8 cellular contexts compared by ENCODE assay signal in genomic region chr2:142695350-142696257, GRCh38.
DNase-seq lines count a peak whose midpoint lies in the region; ATAC-seq, FAIRE-seq and TF ChIP-seq lines count a peak whose summit lies in the region.
"Not testable (repeated sequence)": the region's sequence is repeated elsewhere in the genome, so short reads cannot be mapped to it uniquely, and the experiment has no call there.

No MANE protein-coding gene starts in this region.

- not testable (repeated sequence) for H3K79me2 ChIP-seq in GM12878 (ENCODE audit: control insufficient read depth, insufficient read depth, low read length); hepatocyte; neural progenitor cell (ENCODE audit: low read depth)

- POLR2A ChIA-PET in GM12878 (lab: Charles Lee): not testable (repeated sequence)

- not testable (repeated sequence) for H3K27ac ChIP-seq in GM12878 (ENCODE audit: control insufficient read depth, insufficient read depth); neural progenitor cell
- peak overlapping the region; percentile 28 for H3K27ac ChIP-seq in hepatocyte

- CTCF ChIA-PET in GM12878 (lab: Yijun Ruan, JAX): not testable (repeated sequence)

- not testable (repeated sequence) for H3K4me3 Mint-ChIP-seq in neural progenitor cell

- not testable (repeated sequence) for H3K9ac ChIP-seq in GM12878 (ENCODE audit: control insufficient read depth, insufficient read depth, low read length); neural progenitor cell

- peak overlapping the region; percentile 17; the same call in 1 of the 2 replicates for H2AFZ ChIP-seq in GM12878 (ENCODE audit: control insufficient read depth, low read depth, low read length)
- peak overlapping the region; percentile 38 for H2AFZ ChIP-seq in hepatocyte
- peak overlapping the region; percentile 26 for H2AFZ ChIP-seq in neural progenitor cell (replicated peaks)

- not testable (repeated sequence) for TF ChIP-seq EP300 in GM12878 (IDR thresholded peaks at IDR 0.05; ENCODE audit: borderline replicate concordance in 1 of 2, control insufficient read depth in 1 of 2, low read depth in 2 of 2, low read length in 2 of 2)

- peaks cover 11% of the 10 kb centered on the region for H3K4me1 Mint-ChIP-seq in neural progenitor cell

- peak; percentile 32; the same call in 2 of the 3 replicates for ATAC-seq in GM12878

- not testable (repeated sequence) for TF ChIP-seq RAD21 in GM12878 (IDR thresholded peaks at IDR 0.05; ENCODE audit: insufficient read depth, low read depth, low read length)

- 29% methylated on average over 11 of the region's 11 CpGs for WGBS in GM12878 (ENCODE audit: insufficient coverage, insufficient replicate concordance, low lambda C conversion rate, missing lambda C conversion rate)
- whole genome bisulfite sequencing in hepatocyte (ENCODE audit: low lambda C conversion rate, missing lambda C conversion rate): 22% methylated on average over 11 of the region's 11 CpGs

- H3K4me1 ChIP-seq in GM12878 (ENCODE audit: control insufficient read depth, insufficient read depth, low read length); neural progenitor cell: not testable (repeated sequence)
- peaks cover 19% of the 10 kb centered on the region for H3K4me1 ChIP-seq in hepatocyte (ENCODE audit: insufficient read depth)

- not testable (repeated sequence) for BruUV-seq in GM12878 (replicated peaks; lab: Mats Ljungman, UMichigan)

- TF ChIP-seq POLR2A in GM12878 (IDR thresholded peaks at IDR 0.05; ENCODE audit: low read depth, low read length): not testable (repeated sequence)

- SMC1A ChIA-PET in GM12878 (lab: Charles Lee; ENCODE audit: uncharacterized antibody, unreplicated experiment): interaction anchor here (0.7 kb wide), 1 partner anchor 49 kb away, joined by 3 read pairs; no protein-coding TSS in a partner anchor

- intact Hi-C loops in GM12878 (cut with micrococcal nuclease; ENCODE audit: unreplicated experiment): not testable (repeated sequence)

- H3K36me3 Mint-ChIP-seq in neural progenitor cell: not testable (repeated sequence)

- RAD21 ChIA-PET in GM12878 (lab: Charles Lee; ENCODE audit: unreplicated experiment): not testable (repeated sequence)

- H3K4me3 ChIP-seq in GM12878, hepatocyte, neural progenitor cell: not testable (repeated sequence)

- H3K36me3 ChIP-seq in GM12878 (ENCODE audit: control insufficient read depth in 2 of 2, insufficient read depth in 2 of 2, low read length in 1 of 2); hepatocyte (replicated peaks; ENCODE audit: insufficient read depth, low read depth); neural progenitor cell: not testable (repeated sequence)

- FAIRE-seq in GM12878 (lab: Jason Lieb, UNC): not testable (repeated sequence)

- not testable (repeated sequence) for TF ChIP-seq CTCF in GM12878 (IDR thresholded peaks at IDR 0.05 in 2 of 3, conservative IDR thresholded peaks at IDR 0.05 in 1 of 3; ENCODE audit: control insufficient read depth in 2 of 3, extremely low read depth in 1 of 3, insufficient read depth in 1 of 3, low read depth in 3 of 3, low read length in 3 of 3); hepatocyte (IDR thresholded peaks at IDR 0.05; ENCODE audit: poor library complexity); neural progenitor cell (IDR thresholded peaks at IDR 0.05)

- not testable (repeated sequence) for H3K9me3 Mint-ChIP-seq in neural progenitor cell

- H3K4me2 ChIP-seq in GM12878 (ENCODE audit: control insufficient read depth, insufficient read depth); neural progenitor cell: not testable (repeated sequence)
- H3K4me2 ChIP-seq in hepatocyte: peak overlapping the region; percentile 66

- not testable (repeated sequence) for H3K27ac Mint-ChIP-seq in neural progenitor cell

- H4K20me1 ChIP-seq in GM12878 (ENCODE audit: control insufficient read depth, insufficient read depth); hepatocyte (ENCODE audit: insufficient read depth, poor library complexity, severe bottlenecking); neural progenitor cell (ENCODE audit: low read depth): not testable (repeated sequence)

- H3K27me3 Mint-ChIP-seq in neural progenitor cell (ENCODE audit: insufficient read depth, low read depth): not testable (repeated sequence)

- not testable (repeated sequence) for H3K9me3 ChIP-seq in GM12878 (replicated peaks; ENCODE audit: control insufficient read depth, insufficient read depth, low read length); hepatocyte (ENCODE audit: low read depth); neural progenitor cell (ENCODE audit: low read depth)

- in situ Hi-C loops in GM12878 (cut with MboI): not testable (repeated sequence)

- not testable (repeated sequence) for H3F3A ChIP-seq in neural progenitor cell (ENCODE audit: low read depth)

- H3K9me2 ChIP-seq in hepatocyte (replicated peaks; ENCODE audit: insufficient read depth): not testable (repeated sequence)

- H3K27me3 ChIP-seq in GM12878 (replicated peaks in 1 of 2; ENCODE audit: control insufficient read depth in 2 of 2, insufficient read depth in 2 of 2, low read length in 1 of 2); hepatocyte; neural progenitor cell: not testable (repeated sequence)

- DNase-seq in Ammon's horn (ENCODE audit: low spot score): peak; percentile 35
- DNase-seq in GDM1 (lab: John Stamatoyannopoulos, UW): peak; percentile 90
- peak; percentile 17 for DNase-seq in HuH-7 (ENCODE audit: low spot score)
- DNase-seq in NOMO-1 treated with DMSO at 0.1 percent for 48 hours (lab: John Stamatoyannopoulos, UW; ENCODE audit: unreplicated experiment): peak; percentile 86
- peak; percentile 72 for DNase-seq in SKM-1 treated with dmso at 0.1 percent for 144 hours (lab: John Stamatoyannopoulos, UW; ENCODE audit: unreplicated experiment)
- DNase-seq in GM12878 (ENCODE audit: low read depth, low spot score); hepatocyte (ENCODE audit: low spot score): not testable (repeated sequence)
- peak; percentile 8 for DNase-seq in neural progenitor cell (ENCODE audit: low spot score)

TF ChIP-seq in GM12878, 131 proteins besides CTCF, POLR2A, EP300 and RAD21:
- peak; percentile 60 for TF ChIP-seq RUNX3 (IDR thresholded peaks at IDR 0.05; ENCODE audit: low read length)
- 0 out of 2 replicates have a peak, but pooled peaks have one; percentile 11 for TF ChIP-seq IKZF1 (conservative IDR thresholded peaks at IDR 0.05)
